19 cellular contexts compared by ENCODE assay signal in genomic region chr15:62413786-62414185, GRCh38.
"Had no signal": no experiment of that assay in that cellular context is flagged by ENCODE, and none has a peak within 500 bp of the region (broad histone marks: within the 10 kb centered on the region; RNA-seq: fewer than 3 reads in every experiment).

No MANE protein-coding gene starts in this region.

- ATAC-seq: stimulated activated naive CD8-positive, alpha-beta T cell treated with anti-CD3 and anti-CD28 coated beads, Interleukin-15, Interleukin-2, amounts not matched to agents 100 U/mL and 50 U/mL, for 24 hours had no signal

- DNase-seq: activated CD4-positive, alpha-beta T cell treated with anti-CD3 and anti-CD28 coated beads for 1 hour; activated CD8-positive, alpha-beta memory T cell treated with anti-CD3 and anti-CD28 coated beads for 24 hours; activated CD8-positive, alpha-beta memory T cell treated with anti-CD3 and anti-CD28 coated beads, Interleukin-2, amount 50 U/mL, for 48 hours; activated effector memory CD4-positive, alpha-beta T cell treated with Interleukin-2 at 50 U/mL for 16 hours; activated naive CD4-positive, alpha-beta T cell treated with anti-CD3 and anti-CD28 coated beads, Interleukin-2, amount 50 U/mL, for 16 hours; activated T-cell treated with anti-CD3 and anti-CD28 coated beads, Interleukin-2, amount 50 U/mL, for 48 hours; hypothalamus; islet precursor cell; mammary epithelial cell; midbrain; occipital lobe; stimulated activated naive CD8-positive, alpha-beta T cell treated with anti-CD3 and anti-CD28 coated beads, Interleukin-15, Interleukin-2, amounts not matched to agents 100 U/mL and 50 U/mL, for 24 hours; substantia nigra; T-helper 2 cell; tibial artery; WERI-Rb-1 had no signal

- H3K36me3 ChIP-seq: ascending aorta, tibial artery, WERI-Rb-1 had no signal

- H3K27me3 ChIP-seq: ascending aorta, tibial artery had no signal

- H3K9me3 ChIP-seq: ascending aorta, tibial artery had no signal

- H3K4me3 ChIP-seq: ascending aorta, coronary artery, skin epidermis, tibial artery had no signal

- H3K27ac ChIP-seq: ascending aorta, coronary artery, skin epidermis, tibial artery, WERI-Rb-1 had no signal
